In genomic region chr20:36802326-36803223, GRCh38 we compare ENCODE assay signal across 14 cellular contexts. TPM values are rescaled to one million over a fixed set of nuclear protein-coding genes. Genes with fewer than 3 reads are reported as not detected.
A peak's percentile ranks its signal among the peaks of the same experiment; 100 is the strongest.
DNase-seq lines count a peak whose midpoint lies in the region; ATAC-seq and TF ChIP-seq lines count a peak whose summit lies in the region.
"Had no signal": no experiment of that assay in that cellular context is flagged by ENCODE, and none has a peak within 500 bp of the region (broad histone marks: within the 10 kb centered on the region; RNA-seq: fewer than 3 reads in every experiment).

No MANE protein-coding gene starts in this region.

- DNase-seq in EH (ENCODE audit: low read depth) (peak; percentile 91), NCI-H69 (lab: John Stamatoyannopoulos, UW) (peak; percentile 16), coronary artery (ENCODE audit: low spot score) (no peak), mucosa of descending colon (no peak), gastrocnemius medialis (no peak), DMS114 treated with DMSO at 0.1 percent for 48 hours (lab: John Stamatoyannopoulos, UW; ENCODE audit: unreplicated experiment) (no peak)
- DNase-seq in stimulated activated CD4-positive, alpha-beta T cell treated with anti-CD3 and anti-CD28 coated beads, Interleukin-4, amount 100 ng/mL, for 24 hours = no peak
- DNase-seq: DMS153; left lung; NCI-H748 treated with DMSO at 0.1 percent for 48 hours; stimulated activated naive CD8-positive, alpha-beta T cell treated with anti-CD3 and anti-CD28 coated beads, Interleukin-15, Interleukin-2, amounts not matched to agents 100 U/mL and 50 U/mL, for 24 hours had no signal

- peaks cover 86% of the 10 kb centered on the region for H3K36me3 Mint-ChIP-seq in stimulated activated memory B cell treated with anti-CD40 and anti-IgM and Interleukin-4, amounts not matched to agents 10 μg/mL and 1 μg/mL and 100 μg/mL, for 72 hours

- no peak for TF ChIP-seq CTCF in coronary artery (IDR thresholded peaks at IDR 0.05)
- TF ChIP-seq CTCF in mucosa of descending colon (IDR thresholded peaks at IDR 0.05) = no peak
- no peak for TF ChIP-seq CTCF in gastrocnemius medialis (IDR thresholded peaks at IDR 0.05 in 4 of 5, conservative IDR thresholded peaks at IDR 0.05 in 1 of 5)

- no peaks in the 10 kb centered on the region for H3K27me3 Mint-ChIP-seq in stimulated activated memory B cell treated with anti-CD40 and anti-IgM and Interleukin-4, amounts not matched to agents 10 μg/mL and 1 μg/mL and 100 μg/mL, for 72 hours

- H3K27me3 ChIP-seq in gastrocnemius medialis = no peaks in the 10 kb centered on the region
- H3K27me3 ChIP-seq: left lung, neutrophil had no signal

- no peak overlapping the region for H3K4me3 Mint-ChIP-seq in stimulated activated memory B cell treated with anti-CD40 and anti-IgM and Interleukin-4, amounts not matched to agents 10 μg/mL and 1 μg/mL and 100 μg/mL, for 72 hours

- TF ChIP-seq POLR2A in gastrocnemius medialis (IDR thresholded peaks at IDR 0.05) = no peak

- no peaks in the 10 kb centered on the region for H3K9me3 Mint-ChIP-seq in stimulated activated memory B cell treated with anti-CD40 and anti-IgM and Interleukin-4, amounts not matched to agents 10 μg/mL and 1 μg/mL and 100 μg/mL, for 72 hours

- H3K4me1 Mint-ChIP-seq in stimulated activated memory B cell treated with anti-CD40 and anti-IgM and Interleukin-4, amounts not matched to agents 10 μg/mL and 1 μg/mL and 100 μg/mL, for 72 hours = no peaks in the 10 kb centered on the region

- intact Hi-C loops in mucosa of descending colon (cut with DNase I, micrococcal nuclease) (no loop called here), gastrocnemius medialis (cut with DNase I; ENCODE audit: low total_unique reads) (no loop called here)

- H3K4me1 ChIP-seq in mucosa of descending colon (ENCODE audit: low read depth) (no peaks in the 10 kb centered on the region), gastrocnemius medialis (no peaks in the 10 kb centered on the region)
- H3K4me1 ChIP-seq: left lung had no signal

- H3K27ac ChIP-seq in coronary artery (peak overlapping the region; percentile 9 to 44), gastrocnemius medialis (no peak overlapping the region)
- H3K27ac ChIP-seq: left lung, neutrophil, SK-N-MC had no signal

- H3K9me3 ChIP-seq in mucosa of descending colon (no peaks in the 10 kb centered on the region), gastrocnemius medialis (no peaks in the 10 kb centered on the region)
- H3K9me3 ChIP-seq: left lung, neutrophil had no signal

- H3K4me3 ChIP-seq in coronary artery (no peak overlapping the region), mucosa of descending colon (no peak overlapping the region), gastrocnemius medialis (no peak overlapping the region)
- H3K4me3 ChIP-seq: left lung, SK-N-MC had no signal

- no peak overlapping the region for H3K27ac Mint-ChIP-seq in stimulated activated memory B cell treated with anti-CD40 and anti-IgM and Interleukin-4, amounts not matched to agents 10 μg/mL and 1 μg/mL and 100 μg/mL, for 72 hours

- H3K36me3 ChIP-seq in mucosa of descending colon (ENCODE audit: low read depth) (no peaks in the 10 kb centered on the region), gastrocnemius medialis (peaks cover 0 to 15% of the 10 kb centered on the region in 2 donors)
- H3K36me3 ChIP-seq: neutrophil had no signal

- peak; percentile 42 for ATAC-seq in mucosa of descending colon
- ATAC-seq in gastrocnemius medialis = no peak
- no peak for ATAC-seq in stimulated activated memory B cell treated with anti-CD40 and anti-IgM and Interleukin-4, amounts not matched to agents 10 μg/mL and 1 μg/mL and 100 μg/mL, for 72 hours
- ATAC-seq: left lung; stimulated activated naive CD8-positive, alpha-beta T cell treated with anti-CD3 and anti-CD28 coated beads, Interleukin-15, Interleukin-2, amounts not matched to agents 100 U/mL and 50 U/mL, for 24 hours had no signal

- in situ Hi-C loops in gastrocnemius medialis (cut with MboI; ENCODE audit: low sequenced_read_pairs in 4 of 4) = no loop called here

RNA-seq across cellular contexts. Expression of gene DSN1, which starts 29.0 kb away (rescaled TPM):
- total RNA-seq in mucosa of descending colon (10 to 100 TPM in 1 of 3 donors, 1 to 10 TPM in 2; 7.8 to 11.3 (median 7.9) TPM), gastrocnemius medialis (1 to 10 TPM; 3.2 to 6.3 (median 5.2) TPM)

RNA-seq across cellular contexts. Expression of gene NDRG3, which starts 56.7 kb away (rescaled TPM):
- total RNA-seq in mucosa of descending colon (10 to 100 TPM; 23.5 to 50.9 (median 26.1) TPM), gastrocnemius medialis (10 to 100 TPM in 3 of 4 donors, 1 to 10 TPM in 1; 6.7 to 24.9 (median 13.2) TPM)

Comparison
In these comparisons a context has a peak if more than half of its experiments do, and no peak if none do; other contexts are left out.
1. DNase-seq: peak in EH (single experiment) and NCI-H69 (single experiment); none in coronary artery (single experiment), mucosa of descending colon (0 of 3), gastrocnemius medialis (0 of 2), DMS114 treated with DMSO at 0.1 percent for 48 hours (single experiment) and stimulated activated CD4-positive, alpha-beta T cell treated with anti-CD3 and anti-CD28 coated beads, Interleukin-4, amount 100 ng/mL, for 24 hours (single experiment).
2. H3K27ac ChIP-seq: peak in coronary artery (2 of 2); none in gastrocnemius medialis (0 of 4).